10 cellular contexts compared by ENCODE assay signal in the genomic region with DNA sequence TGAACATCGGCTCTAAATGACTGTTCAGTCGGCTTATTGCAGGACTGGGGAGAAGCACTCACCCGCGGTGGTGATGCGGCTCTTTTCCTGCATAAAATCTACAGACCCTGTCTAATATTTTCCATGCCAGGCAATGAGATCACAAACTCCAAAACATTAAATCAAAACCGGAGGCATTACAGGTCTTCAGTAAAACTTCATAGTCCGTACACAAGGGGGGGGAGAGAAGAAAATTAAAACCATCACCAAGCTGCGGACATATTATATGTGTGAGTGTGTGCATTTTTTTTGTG. TPM values are rescaled to one million over a fixed set of nuclear protein-coding genes. Genes with fewer than 3 reads are reported as not detected.
"Had no signal": no experiment of that assay in that cellular context is flagged by ENCODE, and none has a peak within 500 bp of the region (broad histone marks: within the 10 kb centered on the region; RNA-seq: fewer than 3 reads in every experiment).

No MANE protein-coding gene starts in this region.

- H3K27ac Mint-ChIP-seq: HFFc6 had no signal

- H3K4me3 ChIP-seq: K562 had no signal

- DNase-seq: GOT3, H9, HCEC 1CT, HFFc6, IMR-90, KG1 had no signal

- FAIRE-seq: H54, HTR-8/SVneo, K562 had no signal

- H3K4me3 Mint-ChIP-seq: H9, HFFc6 had no signal

- ATAC-seq: K562 had no signal

RNA-seq across cellular contexts. Expression of gene PAX1, which starts 6.3 kb away (rescaled TPM):
- total RNA-seq: H9, HFFc6, HT-29, IMR-90, K562 had no signal
- polyA plus RNA-seq: IMR-90, K562 had no signal
